Comparison of ENCODE assay signal across 33 cellular contexts in the genomic region with DNA sequence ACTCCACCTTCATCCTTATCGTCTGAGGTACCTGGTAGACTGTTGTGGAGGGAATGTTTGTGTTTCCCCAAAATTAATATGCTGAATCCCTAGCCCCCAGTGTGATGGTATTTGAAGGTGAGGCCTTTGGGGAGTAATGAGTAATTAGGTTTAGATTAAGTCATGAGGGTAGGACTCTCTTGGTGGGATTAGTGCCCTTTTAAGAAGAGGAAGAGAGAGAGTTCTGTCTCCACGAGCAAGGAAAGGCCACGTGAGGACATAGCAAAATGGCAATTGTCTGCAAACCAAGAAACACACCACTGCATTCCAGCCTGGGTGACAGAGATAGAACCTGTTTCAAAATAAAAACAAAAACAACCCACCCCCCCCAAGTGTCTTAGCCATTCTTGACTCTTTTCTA.
"Had no signal": no experiment of that assay in that cellular context is flagged by ENCODE, and none has a peak within 500 bp of the region (broad histone marks: within the 10 kb centered on the region; RNA-seq: fewer than 3 reads in every experiment).

No MANE protein-coding gene starts in this region.

- DNase-seq: Karpas-422, Kasumi-1, KG1, MG63, MM.1S, NCI-H1048, NCI-H1092, NCI-H1092 treated with DMSO at 0.1 percent for 48 hours, NCI-H1105, NCI-H1105 treated with DMSO at 0.1 percent for 48 hours, NCI-H1417, NCI-H1417 treated with DMSO at 0.1 percent for 48 hours, NCI-H1436, NCI-H1436 treated with DMSO at 0.1 percent for 48 hours, NCI-H146, NCI-H1694, NCI-H1694 treated with DMSO at 0.1 percent for 48 hours, NCI-H187, NCI-H187 treated with DMSO at 0.1 percent for 48 hours, NCI-H1930, NCI-H2029, NCI-H2029 treated with DMSO at 0.1 percent for 48 hours, NCI-H2081, NCI-H2081 treated with DMSO at 0.1 percent for 48 hours, NCI-H2107, NCI-H2171, NCI-H2171 treated with DMSO at 0.1 percent for 48 hours, NCI-H2227 treated with DMSO at 0.1 percent for 48 hours, NCI-H226, NCI-H345, NCI-H446, NCI-H446 treated with DMSO at 0.1 percent for 48 hours, NCI-H510A had no signal
